ENCODE assay signal across 8 cellular contexts in the genomic region with DNA sequence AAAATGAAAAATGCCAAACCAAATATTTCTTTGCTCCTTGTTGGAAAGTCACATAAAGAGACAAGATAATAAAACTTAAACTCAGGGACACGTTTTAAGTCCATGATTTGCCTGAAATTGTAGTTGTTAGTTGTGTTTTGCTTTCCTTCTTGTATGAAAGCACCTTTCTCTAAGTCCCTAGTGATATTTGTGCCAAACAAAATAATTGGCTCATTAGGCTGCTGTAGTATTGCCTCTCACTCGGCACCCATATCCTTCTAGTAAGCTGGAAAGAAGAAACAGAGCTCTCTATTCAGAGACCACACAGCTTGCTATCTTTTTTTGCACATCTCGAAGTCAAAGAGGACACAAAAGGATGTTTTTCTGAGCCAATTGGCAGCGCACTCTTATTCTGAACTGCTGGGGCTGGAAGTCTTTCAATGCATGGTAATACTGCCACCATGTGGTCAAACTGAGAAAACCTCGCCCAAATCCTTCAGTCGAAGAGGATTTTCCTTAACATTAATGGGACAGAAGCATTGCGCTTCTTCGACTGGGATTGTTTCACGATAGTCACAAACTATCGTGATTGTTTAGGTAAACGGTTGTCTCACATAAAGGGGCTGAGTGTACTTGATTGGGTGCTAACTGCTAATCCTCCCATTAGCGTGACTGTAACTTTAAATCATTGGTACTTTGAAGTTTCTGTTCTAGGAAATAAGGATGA.
A peak's percentile ranks its signal among the peaks of the same experiment; 100 is the strongest.
DNase-seq lines count a peak whose midpoint lies in the region; ATAC-seq and TF ChIP-seq lines count a peak whose summit lies in the region.

No MANE protein-coding gene starts in this region.

- peak; percentile 58 for TF ChIP-seq CTCF in WI38 (IDR thresholded peaks at IDR 0.05; ENCODE audit: low read depth, low read length)

- H3K4me3 ChIP-seq in WI38 (ENCODE audit: low read depth, low read length) = peak overlapping the region; percentile 22; the same call in 1 of the 2 replicates

- DNase-seq in AG20443 (ENCODE audit: low spot score) = peak; percentile 80
- DNase-seq in NCI-H2196 treated with DMSO at 0.1 percent for 48 hours (lab: John Stamatoyannopoulos, UW; ENCODE audit: unreplicated experiment) = peak; percentile 47
- peak; percentile 63 for DNase-seq in cerebellum (ENCODE audit: low spot score)
- DNase-seq in left kidney (ENCODE audit: low read depth, low spot score) = peak; percentile 89
- peak; percentile 12 to 15 for DNase-seq in stimulated activated CD4-positive, alpha-beta T cell treated with anti-CD3 and anti-CD28 coated beads, Interleukin-4, amount 100 ng/mL, for 48 hours (ENCODE audit: low read depth in 2 of 2)

- peak; percentile 82 for ATAC-seq in GM18870 (IDR thresholded peaks at IDR 0.05; ENCODE audit: unreplicated experiment)
- ATAC-seq in HG03139 (IDR thresholded peaks at IDR 0.05; ENCODE audit: unreplicated experiment) = peak; percentile 78

Comparison
In these comparisons a context has a peak if more than half of its experiments do, and no peak if none do; other contexts are left out.
1. Peak in every context shown above with its lines: DNase-seq, ATAC-seq and H3K4me3 ChIP-seq.
2. DNase-seq: peak in every context shown above with its lines; median percentile 89 in left kidney; 80 in AG20443; 63 in cerebellum; 47 in NCI-H2196 treated with DMSO at 0.1 percent for 48 hours; 14 in stimulated activated CD4-positive, alpha-beta T cell treated with anti-CD3 and anti-CD28 coated beads, Interleukin-4, amount 100 ng/mL, for 48 hours.